Comparison of ENCODE assay signal across 16 cellular contexts in genomic region chr18:50917021-50917420, GRCh38.
"Had no signal": no experiment of that assay in that cellular context is flagged by ENCODE, and none has a peak within 500 bp of the region (broad histone marks: within the 10 kb centered on the region; RNA-seq: fewer than 3 reads in every experiment).

No MANE protein-coding gene starts in this region.

- H3K4me3 ChIP-seq: mucosa of descending colon, right atrium auricular region, thyroid gland, uterus had no signal

- H3K4me1 ChIP-seq: right atrium auricular region, thyroid gland, uterus had no signal

- H3K27me3 ChIP-seq: neutrophil, right atrium auricular region, thyroid gland, uterus had no signal

- H3K9me3 ChIP-seq: mucosa of descending colon, neutrophil, right atrium auricular region, thyroid gland, uterus had no signal

- FAIRE-seq: small intestine had no signal

- ATAC-seq: activated T-cell treated with anti-CD3 and anti-CD28 coated beads, Interleukin-2, amount 50 U/mL, for 72 hours; effector memory CD8-positive, alpha-beta T cell; left lobe of liver; mucosa of descending colon; naive thymus-derived CD8-positive, alpha-beta T cell had no signal

- H3K27ac ChIP-seq: neutrophil, right atrium auricular region, thyroid gland, uterus had no signal

- H3K36me3 ChIP-seq: thyroid gland, uterus had no signal

- DNase-seq: activated CD4-positive, alpha-beta T cell treated with anti-CD3 and anti-CD28 coated beads, Interleukin-2, amount 50 U/mL, for 4 hours; activated CD4-positive, CD25-positive, alpha-beta regulatory T cell treated with anti-CD3 and anti-CD28 coated beads, Interleukin-2, amount 50 U/mL, for 72 hours; activated naive CD8-positive, alpha-beta T cell treated with anti-CD3 and anti-CD28 coated beads, Interleukin-2, amount 10 ng/mL, durations not matched to agents 7 days and 5 days; activated T-cell treated with anti-CD3 and anti-CD28 coated beads, Interleukin-2, amount 50 U/mL, for 72 hours; aorta; cortex of kidney; effector memory CD8-positive, alpha-beta T cell; mucosa of descending colon; naive thymus-derived CD8-positive, alpha-beta T cell; posterior cingulate gyrus; small intestine; thyroid gland; uterus had no signal
